In genomic region chr4:105609819-105610218, GRCh38 we compare ENCODE assay signal across 9 cellular contexts. TPM values are rescaled to one million over a fixed set of nuclear protein-coding genes. Genes with fewer than 3 reads are reported as not detected.
"Had no signal": no experiment of that assay in that cellular context is flagged by ENCODE, and none has a peak within 500 bp of the region (broad histone marks: within the 10 kb centered on the region; RNA-seq: fewer than 3 reads in every experiment).

No MANE protein-coding gene starts in this region.

RNA-seq across cellular contexts. Expression of gene ARHGEF38, which starts 57.4 kb away (rescaled TPM):
- total RNA-seq: left cardiac atrium; left ventricle myocardium inferior; left ventricle myocardium superior; lung microvascular endothelial cell; mesenteric fat pad; mononuclear cell; naive thymus-derived CD4-positive, alpha-beta T cell had no signal
- polyA plus RNA-seq: immature natural killer cell, mammary epithelial cell had no signal
